ENCODE assay signal across 8 cellular contexts in genomic region chr6:45420083-45420908, GRCh38. TPM values are rescaled to one million over a fixed set of nuclear protein-coding genes. Genes with fewer than 3 reads are reported as not detected.
DNase-seq lines count a peak whose midpoint lies in the region; ATAC-seq and TF ChIP-seq lines count a peak whose summit lies in the region.

No MANE protein-coding gene starts in this region.

- intact Hi-C loops in activated B cell treated with CpG ODN at 0.5 μM for 24 hours (cut with micrococcal nuclease), result loop anchor here (2.0 to 5.0 kb wide), 4 partner anchors 127 to 765 kb away; no protein-coding TSS in a partner anchor

- ATAC-seq in activated B cell treated with CpG ODN at 0.5 μM for 24 hours (ENCODE audit: low read depth) (no peak), HG02970 (IDR thresholded peaks at IDR 0.05; ENCODE audit: low FRiP score, unreplicated experiment) (no peak), GM18907 (IDR thresholded peaks at IDR 0.05; ENCODE audit: unreplicated experiment) (no peak)

- TF ChIP-seq CTCF in activated B cell treated with CpG ODN at 0.5 μM for 24 hours (IDR thresholded peaks at IDR 0.05) (no peak), nephron (IDR thresholded peaks at IDR 0.05; ENCODE audit: unreplicated experiment in 3 of 3) (no peak)

- H3K9me3 ChIP-seq in HUES6 (ENCODE audit: control insufficient read depth, insufficient read depth, low read depth, low read length) (no peaks in the 10 kb centered on the region), thymus (ENCODE audit: control insufficient read depth) (no peaks in the 10 kb centered on the region)

- H3K4me1 Mint-ChIP-seq in activated B cell treated with CpG ODN at 0.5 μM for 24 hours (peaks cover 54% of the 10 kb centered on the region), nephron (peaks cover 23% of the 10 kb centered on the region)

- peaks cover 84% of the 10 kb centered on the region for H3K27me3 ChIP-seq in HUES6 (ENCODE audit: control insufficient read depth, insufficient read depth, low read length)
- peaks cover 54% of the 10 kb centered on the region for H3K27me3 ChIP-seq in thymus (ENCODE audit: control insufficient read depth, insufficient read depth)

- H3K4me3 Mint-ChIP-seq in activated B cell treated with CpG ODN at 0.5 μM for 24 hours (peak overlapping the region; percentile 69), nephron (peak overlapping the region; percentile 90 to 99 (median 93))

- H3K4me1 ChIP-seq in HUES6 (ENCODE audit: control insufficient read depth, insufficient read depth, low read length) (peaks cover 18% of the 10 kb centered on the region), thymus (ENCODE audit: control insufficient read depth, insufficient read depth, low read length) (peaks cover 17% of the 10 kb centered on the region)

- POLR2A ChIA-PET in activated B cell treated with CpG ODN at 0.5 μM for 24 hours (lab: Charles Lee), result interaction anchor here (3.3 kb wide), 1 partner anchor 43 kb away, joined by 16 read pairs; the partner anchor contains the start of gene SUPT3H

- H3K36me3 Mint-ChIP-seq in activated B cell treated with CpG ODN at 0.5 μM for 24 hours (ENCODE audit: low read depth) (no peaks in the 10 kb centered on the region), nephron (ENCODE audit: low read depth) (no peaks in the 10 kb centered on the region)

- 2% methylated on average over 40 of the region's 40 CpGs for WGBS in thymus

- CTCF ChIA-PET in activated B cell treated with CpG ODN at 0.5 μM for 24 hours (lab: Charles Lee), result interaction anchor here (0.7 to 3.2 kb wide), 8 partner anchors 42 to 945 kb away, joined by 3 to 14 read pairs (median 5); partner anchors contain the start of gene SUPT3H

- no peaks in the 10 kb centered on the region for H3K9me3 Mint-ChIP-seq in activated B cell treated with CpG ODN at 0.5 μM for 24 hours
- H3K9me3 Mint-ChIP-seq in nephron, result no peaks in the 10 kb centered on the region

- H3K4me3 ChIP-seq in HUES6 (ENCODE audit: low read depth, low read length) (peak overlapping the region; percentile 81), thymus (ENCODE audit: low read length) (peak overlapping the region; percentile 15)

- no peak overlapping the region for H3K9ac ChIP-seq in HUES6 (ENCODE audit: low read length)

- H3K27ac Mint-ChIP-seq in activated B cell treated with CpG ODN at 0.5 μM for 24 hours (peak overlapping the region; percentile 76), nephron (peak overlapping the region in 1 of 3 experiments; percentile 21)

- H3K27me3 Mint-ChIP-seq in activated B cell treated with CpG ODN at 0.5 μM for 24 hours (peaks cover 50% of the 10 kb centered on the region), nephron (ENCODE audit: low read depth) (peaks cover 99% of the 10 kb centered on the region)

- DNase-seq in activated B cell treated with CpG ODN at 0.5 μM for 24 hours (peak; percentile 35), HPDE6-E6E7 (ENCODE audit: extremely low spot score) (no peak)
- peak; percentile 64 for DNase-seq in effector CD4-positive, alpha-beta T cell

- H3K27ac ChIP-seq in HUES6 (ENCODE audit: low read depth, low read length) (no peak overlapping the region), thymus (ENCODE audit: low read depth) (no peak overlapping the region)

- H3K36me3 ChIP-seq in HUES6 (ENCODE audit: control insufficient read depth, insufficient read depth, low read length) (no peaks in the 10 kb centered on the region), thymus (ENCODE audit: control insufficient read depth, insufficient read depth) (no peaks in the 10 kb centered on the region)

RNA-seq across cellular contexts. Expression of gene SUPT3H, which starts 42.6 kb away (rescaled TPM):
- 9.9 and 10.4 TPM in 2 replicates for total RNA-seq in activated B cell treated with CpG ODN at 0.5 μM for 24 hours
- polyA plus RNA-seq in thymus, result 11.9 TPM
